8 cellular contexts compared by ENCODE assay signal in the genomic region with DNA sequence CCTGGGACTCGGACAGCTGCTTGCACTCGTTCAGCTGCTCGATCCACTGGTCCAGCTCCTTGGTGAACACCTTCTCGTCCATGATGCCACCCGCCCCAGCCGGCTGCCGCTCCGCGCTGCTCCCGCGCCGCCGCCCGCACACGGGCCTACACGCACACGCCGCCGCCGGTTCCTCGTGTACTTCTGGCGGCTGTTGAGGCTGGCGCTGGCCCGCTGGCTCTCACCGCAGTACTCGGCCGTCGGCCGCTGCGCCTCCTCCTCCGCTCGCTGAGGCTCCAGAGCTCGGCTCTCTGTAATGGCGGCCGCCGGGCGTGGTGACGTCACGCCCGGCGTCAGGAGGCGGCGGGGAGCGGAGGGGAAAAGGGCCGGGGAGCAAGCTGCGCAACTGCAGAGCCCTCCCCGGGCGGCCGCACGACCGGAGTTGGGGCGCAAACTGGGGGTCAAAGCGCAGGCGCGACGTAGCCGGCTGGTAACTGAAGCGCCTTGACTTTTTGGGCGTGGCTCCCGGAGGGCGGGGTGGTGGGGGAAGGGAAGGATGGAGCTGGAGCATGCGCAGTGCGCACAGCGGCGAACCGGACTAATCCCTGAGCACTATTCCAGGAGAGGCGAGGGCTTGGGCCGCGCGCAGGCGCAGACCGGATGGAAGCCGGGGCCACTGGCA. TPM values are rescaled to one million over a fixed set of nuclear protein-coding genes. Genes with fewer than 3 reads are reported as not detected.
DNase-seq lines count a peak whose midpoint lies in the region; ATAC-seq and TF ChIP-seq lines count a peak whose summit lies in the region.

Gene PPP2CA (minus strand): TSS at position 294 of the 661 bp plus-strand sequence. CDS start 212 bp downstream, at position 82.

- TF ChIP-seq POLR2A in GM18951 (IDR thresholded peaks at IDR 0.05; ENCODE audit: extremely low read depth, insufficient read depth, insufficient read length) (peak; percentile 82), spleen (IDR thresholded peaks at IDR 0.05) (peak; percentile 38 to 83 (median 70))

- no peaks in the 10 kb centered on the region for H3K27me3 ChIP-seq in spleen (replicated peaks in 1 of 7)

- peak; percentile 80 for ATAC-seq in HG03196 (IDR thresholded peaks at IDR 0.05; ENCODE audit: unreplicated experiment)
- ATAC-seq in activated B cell treated with CpG ODN at 0.5 μM for 24 hours (ENCODE audit: low read depth), result peak; percentile 79

- no peaks in the 10 kb centered on the region for H3K27me3 Mint-ChIP-seq in activated B cell treated with CpG ODN at 0.5 μM for 24 hours
- peaks cover 13 to 23% (median 18%) of the 10 kb centered on the region in 3 donors for H3K27me3 Mint-ChIP-seq in immature natural killer cell (ENCODE audit: low read depth in 3 of 3)

- H3K36me3 ChIP-seq in spleen, result peaks cover 0 to 5% (median 2%) of the 10 kb centered on the region in 6 donors

- peaks cover 40 to 56% (median 50%) of the 10 kb centered on the region in 6 donors for H3K4me1 ChIP-seq in spleen

- H3K27ac ChIP-seq in caudate nucleus (ENCODE audit: low read depth, low read length), result peak within 1 kb of the TSS; percentile 97
- peak within 1 kb of the TSS; percentile 97 to 100 (median 100) for H3K27ac ChIP-seq in spleen

- POLR2A ChIA-PET in activated B cell treated with CpG ODN at 0.5 μM for 24 hours (lab: Charles Lee), result interaction anchor here (0.5 to 3.3 kb wide), 37 partner anchors 10 to 1669 kb away, joined by 3 to 53 read pairs (median 4); partner anchors contain the start of genes C5orf24, CDKL3, HSPA4 and JADE2

- DNase-seq in AG08395 (ENCODE audit: low spot score) (peak; percentile 98), NCI-H345 (lab: John Stamatoyannopoulos, UW) (peak; percentile 95), activated B cell treated with CpG ODN at 0.5 μM for 24 hours (peak; percentile 100), caudate nucleus (lab: John Stamatoyannopoulos, UW) (peak; percentile 78 to 100 (median 98)), immature natural killer cell (peak; percentile 99), spleen (peak; percentile 100)

- H3K27ac Mint-ChIP-seq in activated B cell treated with CpG ODN at 0.5 μM for 24 hours, result peak within 1 kb of the TSS; percentile 95
- peak within 1 kb of the TSS; percentile 96 to 99 (median 98) for H3K27ac Mint-ChIP-seq in immature natural killer cell

- TF ChIP-seq CTCF in activated B cell treated with CpG ODN at 0.5 μM for 24 hours (IDR thresholded peaks at IDR 0.05) (no peak), spleen (IDR thresholded peaks at IDR 0.05 in 8 of 11, conservative IDR thresholded peaks at IDR 0.05 in 3 of 11) (peak in 1 of 11 experiments; percentile 13)

- H3K36me3 Mint-ChIP-seq in activated B cell treated with CpG ODN at 0.5 μM for 24 hours (ENCODE audit: low read depth) (peaks cover 35% of the 10 kb centered on the region), immature natural killer cell (no peaks in the 10 kb centered on the region)

- H3K4me3 ChIP-seq in spleen, result peak within 1 kb of the TSS; percentile 64 to 97 (median 84)

- intact Hi-C loops in activated B cell treated with CpG ODN at 0.5 μM for 24 hours (cut with micrococcal nuclease) (loop anchor here (1.0 to 10.0 kb wide), 15 partner anchors 41 to 1121 kb away; partner anchors contain the start of genes CAMLG, CDKL3, DDX46 and JADE2), spleen (cut with DNase I; ENCODE audit: low total_unique reads) (no loop called here)

- H3K4me3 Mint-ChIP-seq in activated B cell treated with CpG ODN at 0.5 μM for 24 hours, result peak within 1 kb of the TSS; percentile 94
- peak within 1 kb of the TSS; percentile 89 to 97 (median 96) for H3K4me3 Mint-ChIP-seq in immature natural killer cell

- WGBS in spleen, 5 donors, result 0 to 1% (median 0%) methylated on average over 12 to 73 of the region's 73 CpGs

- H3K4me1 Mint-ChIP-seq in activated B cell treated with CpG ODN at 0.5 μM for 24 hours (peaks cover 50% of the 10 kb centered on the region), immature natural killer cell (peaks cover 56 to 61% of the 10 kb centered on the region in 2 donors)

- H3K9me3 Mint-ChIP-seq in activated B cell treated with CpG ODN at 0.5 μM for 24 hours, result no peaks in the 10 kb centered on the region
- H3K9me3 Mint-ChIP-seq in immature natural killer cell, result no peaks in the 10 kb centered on the region

- in situ Hi-C loops in GM18951 (cut with MboI; ENCODE audit: low sequenced_read_pairs, unreplicated experiment), result no loop called here

- no peaks in the 10 kb centered on the region for H3K9me3 ChIP-seq in spleen

- CTCF ChIA-PET in activated B cell treated with CpG ODN at 0.5 μM for 24 hours (lab: Charles Lee), result interaction anchor here (1.2 to 1.5 kb wide), 3 partner anchors 16 to 361 kb away, joined by 4 to 5 read pairs (median 5); no protein-coding TSS in a partner anchor

RNA-seq across cellular contexts. Expression of gene PPP2CA, which starts in this region (rescaled TPM):
- total RNA-seq in activated B cell treated with CpG ODN at 0.5 μM for 24 hours (103 and 118 TPM in 2 replicates), spleen (100 to 1,000 TPM in 6 of 7 donors, 10 to 100 TPM in 1; 94.3 to 175 (median 107) TPM)
- polyA plus RNA-seq in immature natural killer cell (100 to 1,000 TPM; 225 to 259 (median 254) TPM), spleen (10 to 100 TPM; 23.5 to 35.5 (median 33.6) TPM)

Comparison
In these comparisons a context has a peak if more than half of its experiments do, and no peak if none do; other contexts are left out.
1. Peak in every context shown above with its lines: DNase-seq, ATAC-seq, H3K4me3 ChIP-seq and H3K27ac ChIP-seq.
2. RNA of gene PPP2CA (polyA plus RNA-seq): 225 to 259 TPM in immature natural killer cell; 23.5 to 35.5 TPM in spleen; every median in the first group is over 4 times any median in the second.